21 cellular contexts compared by ENCODE assay signal in the genomic region with DNA sequence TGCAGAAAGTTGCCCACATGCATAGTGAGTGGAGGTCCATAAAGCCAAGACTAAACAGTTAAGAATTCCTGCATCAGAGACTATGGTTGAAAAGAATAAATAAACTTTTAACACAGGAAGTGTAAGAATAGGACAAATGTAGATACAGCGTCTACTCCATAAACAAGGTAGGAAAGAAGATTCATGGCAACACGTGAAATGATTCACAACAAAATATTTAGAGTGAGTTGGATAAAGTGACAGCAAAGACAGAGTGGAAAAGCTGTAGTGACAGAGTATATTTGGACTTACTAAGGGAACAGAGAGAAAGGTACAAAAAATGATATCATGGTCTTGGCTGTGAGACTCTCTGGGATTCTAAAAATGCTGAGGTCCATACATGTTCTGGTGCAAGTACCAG. TPM values are rescaled to one million over a fixed set of nuclear protein-coding genes. Genes with fewer than 3 reads are reported as not detected.
DNase-seq lines count a peak whose midpoint lies in the region; ATAC-seq and TF ChIP-seq lines count a peak whose summit lies in the region.
"Had no signal": no experiment of that assay in that cellular context is flagged by ENCODE, and none has a peak within 500 bp of the region (broad histone marks: within the 10 kb centered on the region; RNA-seq: fewer than 3 reads in every experiment).

No MANE protein-coding gene starts in this region.

- H3K4me3 Mint-ChIP-seq in Calu3 (ENCODE audit: low read depth, unreplicated experiment) (peak overlapping the region; percentile 50), HFFc6 (no peak overlapping the region), WTC11 (no peak overlapping the region; the same call in 1 of the 2 replicates)
- H3K4me3 Mint-ChIP-seq: T-cell had no signal

- H3K9ac ChIP-seq in iPS-20b (ENCODE audit: low read depth, low read length), result no peak overlapping the region; the same call in 1 of the 2 replicates

- no peak for ATAC-seq in WTC11
- no peak for ATAC-seq in HG03139 (IDR thresholded peaks at IDR 0.05; ENCODE audit: unreplicated experiment)
- no peak for ATAC-seq in Right ventricle myocardium superior (ENCODE audit: poor library complexity)
- no peak for ATAC-seq in heart right ventricle
- ATAC-seq: T-cell had no signal

- no peak for DNase-seq in Calu3
- no peak for DNase-seq in HFFc6
- no peak for DNase-seq in WTC11 (ENCODE audit: low spot score)
- DNase-seq in CD1c-positive myeloid dendritic cell (ENCODE audit: extremely low spot score), result no peak
- no peak for DNase-seq in Right ventricle myocardium superior
- DNase-seq in heart right ventricle, result no peak
- DNase-seq: DMS79; GF-D8; H7; NCI-H1417 treated with DMSO at 0.1 percent for 48 hours; NCI-H1930; NCI-H2171; NCI-H446; NK-92 treated with Interleukin-12 subunit alpha and Interleukin-12 subunit beta, amount 100 ng/mL, for 24 hours; T-cell had no signal

- CTCF ChIA-PET in Calu3 (lab: Charles Lee) (interaction anchor here (0.9 to 1.0 kb wide), 2 partner anchors 22 to 23 kb away, joined by 3 read pairs; a partner anchor contains a TSS), WTC11 (lab: Charles Lee) (interaction anchor here (1.2 to 9.7 kb wide), 3 partner anchors 34 to 37 kb away, joined by 4 to 106 read pairs (median 6); a partner anchor contains a TSS)

- H3K36me3 ChIP-seq in iPS-20b (ENCODE audit: insufficient read depth, low read depth, low read length) (peaks cover 58% of the 10 kb centered on the region), heart right ventricle (no peaks in the 10 kb centered on the region)

- H3K9me3 Mint-ChIP-seq in Calu3 (ENCODE audit: low read depth, unreplicated experiment), result peaks cover 3% of the 10 kb centered on the region
- H3K9me3 Mint-ChIP-seq in HFFc6, result no peaks in the 10 kb centered on the region
- no peaks in the 10 kb centered on the region for H3K9me3 Mint-ChIP-seq in WTC11
- H3K9me3 Mint-ChIP-seq: T-cell had no signal

- POLR2A ChIA-PET in WTC11 (lab: Charles Lee), result no interaction called here

- H3K27ac ChIP-seq in iPS-20b (ENCODE audit: low read length), result peak overlapping the region; percentile 48
- no peak overlapping the region for H3K27ac ChIP-seq in heart right ventricle
- H3K27ac ChIP-seq: C4-2B, HL-60, SK-N-MC had no signal

- H3K9me3 ChIP-seq in iPS-20b (ENCODE audit: insufficient read depth, low read depth, low read length) (no peaks in the 10 kb centered on the region), heart right ventricle (no peaks in the 10 kb centered on the region)
- H3K9me3 ChIP-seq: A549 had no signal

- WGBS in heart right ventricle, 2 donors, result 71 to 75% methylated on average over 2 of the region's 2 CpGs

- H3K4me1 Mint-ChIP-seq in Calu3 (ENCODE audit: low read depth, unreplicated experiment) (peaks cover 65% of the 10 kb centered on the region), HFFc6 (ENCODE audit: low read depth) (peaks cover 48% of the 10 kb centered on the region), WTC11 (peaks cover 62% of the 10 kb centered on the region)

- no TSS peak for BruUV-seq in Calu3 (replicated peaks; lab: Mats Ljungman, UMichigan)

- peak overlapping the region; percentile 77 for H3K27ac Mint-ChIP-seq in Calu3 (ENCODE audit: unreplicated experiment)
- H3K27ac Mint-ChIP-seq in HFFc6, result peak overlapping the region; percentile 75
- peak overlapping the region; percentile 85 for H3K27ac Mint-ChIP-seq in WTC11
- H3K27ac Mint-ChIP-seq: T-cell had no signal

- H3K27me3 ChIP-seq in iPS-20b (ENCODE audit: insufficient read depth, low read length) (no peaks in the 10 kb centered on the region), heart right ventricle (peaks cover 0 to 16% (median 0%) of the 10 kb centered on the region in 7 donors)

- H3K36me3 Mint-ChIP-seq in Calu3 (ENCODE audit: insufficient read depth, unreplicated experiment) (no peaks in the 10 kb centered on the region), HFFc6 (ENCODE audit: low read depth) (peaks cover 9% of the 10 kb centered on the region), WTC11 (peaks cover 41% of the 10 kb centered on the region)

- no peak overlapping the region for H3K4me3 ChIP-seq in iPS-20b (ENCODE audit: low read length)
- no peak overlapping the region for H3K4me3 ChIP-seq in heart right ventricle
- H3K4me3 ChIP-seq: A549, SK-N-MC had no signal

- intact Hi-C loops in Calu3 (cut with micrococcal nuclease; ENCODE audit: unreplicated experiment) (loop anchor here (5.0 kb wide), 1 partner anchor 36 kb away; a partner anchor contains a TSS), Right ventricle myocardium superior (cut with DNase I) (no loop called here), heart right ventricle (cut with DNase I) (no loop called here)

- H3K27me3 Mint-ChIP-seq in Calu3 (ENCODE audit: unreplicated experiment), result no peaks in the 10 kb centered on the region
- peaks cover 2% of the 10 kb centered on the region for H3K27me3 Mint-ChIP-seq in HFFc6 (ENCODE audit: insufficient read depth)
- H3K27me3 Mint-ChIP-seq in WTC11 (ENCODE audit: low read depth), result no peaks in the 10 kb centered on the region

- no peak for TF ChIP-seq CTCF in Calu3 (IDR thresholded peaks at IDR 0.05; ENCODE audit: unreplicated experiment)
- TF ChIP-seq CTCF in HFFc6 (IDR thresholded peaks at IDR 0.05), result no peak
- no peak for TF ChIP-seq CTCF in WTC11 (IDR thresholded peaks at IDR 0.05)
- TF ChIP-seq CTCF in heart right ventricle (IDR thresholded peaks at IDR 0.05), result no peak

- H3K4me1 ChIP-seq in iPS-20b (ENCODE audit: insufficient read depth, low read length) (peaks cover 51% of the 10 kb centered on the region), heart right ventricle (peaks cover 0 to 14% (median 0%) of the 10 kb centered on the region in 9 donors)

TF ChIP-seq in WTC11, 78 proteins besides CTCF, POLR2A, EP300 and RAD21:
- TF ChIP-seq CBFB (CRISPR knock-in tag; IDR thresholded peaks at IDR 0.05; ENCODE audit: low read depth) (no peak), SP1 (CRISPR knock-in tag; conservative IDR thresholded peaks at IDR 0.05) (no peak), NFE2L1 (CRISPR knock-in tag; IDR thresholded peaks at IDR 0.05) (no peak), ETV6 (CRISPR knock-in tag; IDR thresholded peaks at IDR 0.05) (no peak), SOX15 (CRISPR knock-in tag; IDR thresholded peaks at IDR 0.05) (no peak)
- TF ChIP-seq, protein P1, sequence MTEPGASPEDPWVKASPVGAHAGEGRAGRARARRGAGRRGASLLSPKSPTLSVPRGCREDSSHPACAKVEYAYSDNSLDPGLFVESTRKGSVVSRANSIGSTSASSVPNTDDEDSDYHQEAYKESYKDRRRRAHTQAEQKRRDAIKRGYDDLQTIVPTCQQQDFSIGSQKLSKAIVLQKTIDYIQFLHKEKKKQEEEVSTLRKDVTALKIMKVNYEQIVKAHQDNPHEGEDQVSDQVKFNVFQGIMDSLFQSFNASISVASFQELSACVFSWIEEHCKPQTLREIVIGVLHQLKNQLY (CRISPR knock-in tag; IDR thresholded peaks at IDR 0.05), result no peak
- TF ChIP-seq, protein P2, sequence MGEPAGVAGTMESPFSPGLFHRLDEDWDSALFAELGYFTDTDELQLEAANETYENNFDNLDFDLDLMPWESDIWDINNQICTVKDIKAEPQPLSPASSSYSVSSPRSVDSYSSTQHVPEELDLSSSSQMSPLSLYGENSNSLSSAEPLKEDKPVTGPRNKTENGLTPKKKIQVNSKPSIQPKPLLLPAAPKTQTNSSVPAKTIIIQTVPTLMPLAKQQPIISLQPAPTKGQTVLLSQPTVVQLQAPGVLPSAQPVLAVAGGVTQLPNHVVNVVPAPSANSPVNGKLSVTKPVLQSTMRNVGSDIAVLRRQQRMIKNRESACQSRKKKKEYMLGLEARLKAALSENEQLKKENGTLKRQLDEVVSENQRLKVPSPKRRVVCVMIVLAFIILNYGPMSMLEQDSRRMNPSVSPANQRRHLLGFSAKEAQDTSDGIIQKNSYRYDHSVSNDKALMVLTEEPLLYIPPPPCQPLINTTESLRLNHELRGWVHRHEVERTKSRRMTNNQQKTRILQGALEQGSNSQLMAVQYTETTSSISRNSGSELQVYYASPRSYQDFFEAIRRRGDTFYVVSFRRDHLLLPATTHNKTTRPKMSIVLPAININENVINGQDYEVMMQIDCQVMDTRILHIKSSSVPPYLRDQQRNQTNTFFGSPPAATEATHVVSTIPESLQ (CRISPR knock-in tag; IDR thresholded peaks at IDR 0.05), result no peak

RNA-seq across cellular contexts. Expression of a gene that starts 21.9 kb away (rescaled TPM):
- total RNA-seq in Calu3 (2022), result 0.31 and 0.91 TPM in 2 replicates
- total RNA-seq in HFFc6 (2021; fragmentation: NEBNext Ultra II Directional; extraction: Animal tissue kit (Norgen Biotek cat#: 25700)), result 1 to 10 TPM; 1.4 to 3.5 (median 2.3) TPM
- total RNA-seq in WTC11 (2021), result 7.5 to 12.2 TPM (median 9.1 TPM) in 3 replicates
- 3.1 TPM for total RNA-seq in Right ventricle myocardium superior
- 1 to 10 TPM in 7 of 10 donors, under 1 TPM in 3; 0.27 to 3.2 (median 1.3) TPM for total RNA-seq in heart right ventricle
- polyA plus RNA-seq in heart right ventricle, result 1 to 10 TPM in 1 of 2 donors, under 1 TPM in 1; 0.38 to 1.5 TPM
